Comparison of ENCODE assay signal across 17 cellular contexts in genomic region chr15:97875025-97875512, GRCh38.
DNase-seq lines count a peak whose midpoint lies in the region; ATAC-seq, FAIRE-seq and TF ChIP-seq lines count a peak whose summit lies in the region.
"Had no signal": no experiment of that assay in that cellular context is flagged by ENCODE, and none has a peak within 500 bp of the region (broad histone marks: within the 10 kb centered on the region; RNA-seq: fewer than 3 reads in every experiment).

No MANE protein-coding gene starts in this region.

- FAIRE-seq in pancreas (lab: Jason Lieb, UNC), result no peak
- FAIRE-seq in H54 (lab: Jason Lieb, UNC), result no peak
- FAIRE-seq: GM12878 had no signal

- no peaks in the 10 kb centered on the region for H3K9me3 ChIP-seq in ES-I3 (ENCODE audit: control insufficient read depth, insufficient read depth, low read length)
- no peaks in the 10 kb centered on the region for H3K9me3 ChIP-seq in RWPE2 (ENCODE audit: severe bottlenecking)
- no peaks in the 10 kb centered on the region for H3K9me3 ChIP-seq in gastroesophageal sphincter
- H3K9me3 ChIP-seq in pancreas, result no peaks in the 10 kb centered on the region
- H3K9me3 ChIP-seq: body of pancreas, Peyer's patch had no signal

- H3K27ac ChIP-seq in RWPE2 (ENCODE audit: poor library complexity, severe bottlenecking) (no peak overlapping the region), gastroesophageal sphincter (peak overlapping the region in 3 of 4 donors; percentile 43 to 66 (median 52)), pancreas (no peak overlapping the region)
- H3K27ac ChIP-seq: Peyer's patch, WERI-Rb-1 had no signal

- peak overlapping the region; percentile 77; the same call in 1 of the 2 replicates for H3K9ac ChIP-seq in ES-I3 (ENCODE audit: low read depth, low read length)

- H3K27me3 ChIP-seq in RWPE2 (ENCODE audit: insufficient read depth, poor library complexity, severe bottlenecking) (no peaks in the 10 kb centered on the region), gastroesophageal sphincter (no peaks in the 10 kb centered on the region), pancreas (no peaks in the 10 kb centered on the region)
- H3K27me3 ChIP-seq: body of pancreas, Peyer's patch had no signal

- TF ChIP-seq POLR2A in gastroesophageal sphincter (IDR thresholded peaks at IDR 0.05), result no peak
- TF ChIP-seq POLR2A in H54 (IDR thresholded peaks at IDR 0.05; ENCODE audit: low read depth, low read length), result no peak

- 60 to 72% methylated on average over 6 of the region's 6 CpGs for WGBS in gastroesophageal sphincter (ENCODE audit: low coverage in 1 of 2), 2 donors
- WGBS in pancreas, 2 donors, result 33 to 47% methylated on average over 6 of the region's 6 CpGs

- peak overlapping the region; percentile 36 for H3K4me3 ChIP-seq in RWPE2 (ENCODE audit: severe bottlenecking)
- peak overlapping the region; percentile 32 to 44 for H3K4me3 ChIP-seq in gastroesophageal sphincter
- H3K4me3 ChIP-seq in pancreas, result peak overlapping the region in 3 of 4 donors; percentile 10 to 41 (median 24)
- H3K4me3 ChIP-seq: body of pancreas, GM12878 had no signal

- ATAC-seq in RWPE2 (ENCODE audit: low read depth), result peak; percentile 43
- no peak for ATAC-seq in gastroesophageal sphincter
- ATAC-seq in pancreas, result peak in 3 of 4 donors; percentile 45 to 60 (median 48)
- ATAC-seq in GM21723 (IDR thresholded peaks at IDR 0.05; ENCODE audit: unreplicated experiment), result no peak
- ATAC-seq: GM12878, T-cell had no signal

- intact Hi-C loops in pancreas (cut with DNase I), result no loop called here

- TF ChIP-seq EP300 in gastroesophageal sphincter (IDR thresholded peaks at IDR 0.05), result no peak

- DNase-seq in RWPE2 (ENCODE audit: low spot score) (no peak), pancreas (no peak), H54 (ENCODE audit: insufficient read length, low spot score) (no peak), GOT3 (lab: John Stamatoyannopoulos, UW) (no peak)
- DNase-seq: activated naive CD4-positive, alpha-beta T cell treated with anti-CD3 and anti-CD28 coated beads, Interleukin-2, amount 50 U/mL, for 16 hours; hippocampal formation; NCI-H1048; NCI-H748 treated with DMSO at 0.1 percent for 48 hours; nephron progenitor cell; Peyer's patch; WERI-Rb-1 had no signal

- TF ChIP-seq CTCF in RWPE2 (IDR thresholded peaks at IDR 0.05; ENCODE audit: poor library complexity, severe bottlenecking) (no peak), gastroesophageal sphincter (IDR thresholded peaks at IDR 0.05) (no peak), pancreas (IDR thresholded peaks at IDR 0.05) (no peak)

- H3K4me1 ChIP-seq in ES-I3 (ENCODE audit: insufficient read depth, low read length) (no peaks in the 10 kb centered on the region), RWPE2 (ENCODE audit: insufficient read depth, poor library complexity, severe bottlenecking) (no peaks in the 10 kb centered on the region), gastroesophageal sphincter (no peaks in the 10 kb centered on the region), pancreas (no peaks in the 10 kb centered on the region)
- H3K4me1 ChIP-seq: body of pancreas, Peyer's patch had no signal

- H3K36me3 ChIP-seq in ES-I3 (ENCODE audit: insufficient read depth, low read length) (no peaks in the 10 kb centered on the region), RWPE2 (ENCODE audit: low read depth) (no peaks in the 10 kb centered on the region), gastroesophageal sphincter (no peaks in the 10 kb centered on the region), pancreas (no peaks in the 10 kb centered on the region)
- H3K36me3 ChIP-seq: Peyer's patch, WERI-Rb-1 had no signal

Comparison
In these comparisons a context has a peak if more than half of its experiments do, and no peak if none do; other contexts are left out.
1. ATAC-seq: peak in RWPE2 (single experiment) and pancreas (3 of 4); none in gastroesophageal sphincter (single experiment) and GM21723 (single experiment).
2. H3K27ac ChIP-seq: peak in gastroesophageal sphincter (3 of 4); none in RWPE2 (single experiment) and pancreas (0 of 4).
3. Peak in every context shown above with its lines, with median percentiles within 50 percentile points of each other: H3K4me3 ChIP-seq.